8 cellular contexts compared by ENCODE assay signal in genomic region chr5:65928860-65929259, GRCh38. TPM values are rescaled to one million over a fixed set of nuclear protein-coding genes. Genes with fewer than 3 reads are reported as not detected.
DNase-seq lines count a peak whose midpoint lies in the region; ATAC-seq and TF ChIP-seq lines count a peak whose summit lies in the region.

No MANE protein-coding gene starts in this region.

- peaks cover 30 to 57% (median 34%) of the 10 kb centered on the region in 4 donors for H3K4me1 Mint-ChIP-seq in CD4-positive, CD25-positive, alpha-beta regulatory T cell

- no peaks in the 10 kb centered on the region for H3K9me2 ChIP-seq in neural cell (ENCODE audit: insufficient read depth, low read length)

- peaks cover 0 to 2% (median 0%) of the 10 kb centered on the region in 7 donors for H3K9me3 Mint-ChIP-seq in CD4-positive, CD25-positive, alpha-beta regulatory T cell

- H3K4me2 ChIP-seq in neural cell (ENCODE audit: low read length): peak overlapping the region; percentile 82

- ATAC-seq in CD4-positive, CD25-positive, alpha-beta regulatory T cell (ENCODE audit: low read depth in 2 of 2): no peak
- ATAC-seq in GM18520 (IDR thresholded peaks at IDR 0.05; ENCODE audit: unreplicated experiment): no peak

- H3K9ac ChIP-seq in duodenal mucosa (ENCODE audit: low read depth in 1 of 2, low read length in 2 of 2): peak overlapping the region in 1 of 2 donors; percentile 83
- no peak overlapping the region for H3K9ac ChIP-seq in neural cell (ENCODE audit: low read length)

- H3K4me3 ChIP-seq in CD4-positive, CD25-positive, alpha-beta regulatory T cell (ENCODE audit: low read depth, low read length): peak overlapping the region; percentile 100
- peak overlapping the region; percentile 99 for H3K4me3 ChIP-seq in MG63
- H3K4me3 ChIP-seq in duodenal mucosa (ENCODE audit: low read depth in 1 of 2, low read length in 2 of 2): peak overlapping the region; percentile 91 to 100
- peak overlapping the region; percentile 85 for H3K4me3 ChIP-seq in neural cell (ENCODE audit: low read length)

- peaks cover 71% of the 10 kb centered on the region for H3K79me2 ChIP-seq in neural cell (replicated peaks; ENCODE audit: insufficient read depth, low read length)

- H3K4me1 ChIP-seq in CD4-positive, CD25-positive, alpha-beta regulatory T cell (ENCODE audit: control insufficient read depth, insufficient read depth, low read length, poor library complexity, severe bottlenecking): peaks cover 61% of the 10 kb centered on the region
- H3K4me1 ChIP-seq in duodenal mucosa (ENCODE audit: control insufficient read depth in 1 of 2, insufficient read depth in 2 of 2, low read length in 2 of 2): peaks cover 8 to 12% of the 10 kb centered on the region in 2 donors

- H3K27ac Mint-ChIP-seq in CD4-positive, CD25-positive, alpha-beta regulatory T cell: no peak overlapping the region

- H3K4me3 Mint-ChIP-seq in CD4-positive, CD25-positive, alpha-beta regulatory T cell: peak overlapping the region; percentile 93 to 99 (median 96)

- H3K9me3 ChIP-seq in CD4-positive, CD25-positive, alpha-beta regulatory T cell (ENCODE audit: control insufficient read depth in 2 of 2, low read length in 2 of 2): no peaks in the 10 kb centered on the region
- H3K9me3 ChIP-seq in MG63 (no peaks in the 10 kb centered on the region), duodenal mucosa (ENCODE audit: control insufficient read depth in 1 of 2, low read length in 2 of 2) (no peaks in the 10 kb centered on the region), neural cell (ENCODE audit: low read length) (no peaks in the 10 kb centered on the region)

- no peak for TF ChIP-seq CTCF in neural cell (IDR thresholded peaks at IDR 0.05; ENCODE audit: poor library complexity, severe bottlenecking)

- no peak for TF ChIP-seq RAD21 in neural cell (conservative IDR thresholded peaks at IDR 0.05)

- no peak overlapping the region for H2AFZ ChIP-seq in neural cell (ENCODE audit: low read depth, low read length)

- TF ChIP-seq EP300 in neural cell (conservative IDR thresholded peaks at IDR 0.05; ENCODE audit: poor library complexity, severe bottlenecking): no peak

- H3K27me3 Mint-ChIP-seq in CD4-positive, CD25-positive, alpha-beta regulatory T cell: no peaks in the 10 kb centered on the region

- peaks cover 6% of the 10 kb centered on the region for H4K20me1 ChIP-seq in neural cell (ENCODE audit: insufficient read depth)

- H3K27me3 ChIP-seq in CD4-positive, CD25-positive, alpha-beta regulatory T cell (ENCODE audit: control insufficient read depth, insufficient read depth, low read length): no peaks in the 10 kb centered on the region
- no peaks in the 10 kb centered on the region for H3K27me3 ChIP-seq in MG63
- H3K27me3 ChIP-seq in duodenal mucosa (ENCODE audit: control insufficient read depth in 1 of 2, insufficient read depth in 2 of 2, low read length in 2 of 2): no peaks in the 10 kb centered on the region
- H3K27me3 ChIP-seq in neural cell (ENCODE audit: insufficient read depth, low read depth, low read length): no peaks in the 10 kb centered on the region

- no peak for DNase-seq in CD4-positive, CD25-positive, alpha-beta regulatory T cell
- DNase-seq in MG63 (no peak), superior temporal gyrus (ENCODE audit: extremely low spot score) (no peak)
- DNase-seq in activated effector memory CD4-positive, alpha-beta T cell treated with anti-CD3 and anti-CD28 coated beads, Interleukin-2, amount 50 U/mL, for 16 hours: no peak
- no peak for DNase-seq in stimulated activated CD4-positive, alpha-beta T cell treated with anti-CD3 and anti-CD28 coated beads, Interleukin-4, amount 100 ng/mL, for 1 hour

- H3K36me3 ChIP-seq in CD4-positive, CD25-positive, alpha-beta regulatory T cell (ENCODE audit: control insufficient read depth, insufficient read depth, low read length): no peaks in the 10 kb centered on the region
- H3K36me3 ChIP-seq in MG63: peaks cover 35% of the 10 kb centered on the region
- no peaks in the 10 kb centered on the region for H3K36me3 ChIP-seq in duodenal mucosa (ENCODE audit: control insufficient read depth in 1 of 2, insufficient read depth in 2 of 2, low read length in 2 of 2)
- no peaks in the 10 kb centered on the region for H3K36me3 ChIP-seq in neural cell (ENCODE audit: insufficient read depth, low read length)

- peaks cover 6% of the 10 kb centered on the region for H3F3A ChIP-seq in neural cell (ENCODE audit: insufficient read depth, low read length, poor library complexity, severe bottlenecking)

- H3K27ac ChIP-seq in CD4-positive, CD25-positive, alpha-beta regulatory T cell (ENCODE audit: insufficient read depth, low read length, poor library complexity, severe bottlenecking): peak overlapping the region; percentile 95
- no peak overlapping the region for H3K27ac ChIP-seq in duodenal mucosa (ENCODE audit: low read depth, low read length)
- H3K27ac ChIP-seq in neural cell (ENCODE audit: low read length): no peak overlapping the region

- H3K36me3 Mint-ChIP-seq in CD4-positive, CD25-positive, alpha-beta regulatory T cell: peaks cover 12% of the 10 kb centered on the region

TF ChIP-seq in neural cell, 6 proteins besides CTCF, POLR2A, EP300 and RAD21:
- TF ChIP-seq SMC3 (conservative IDR thresholded peaks at IDR 0.05; ENCODE audit: poor library complexity) (no peak), EZH2 (IDR thresholded peaks at IDR 0.05; ENCODE audit: borderline replicate concordance, insufficient read depth, low read length, poor library complexity, severe bottlenecking) (no peak), REST (IDR thresholded peaks at IDR 0.05; ENCODE audit: borderline replicate concordance) (no peak), TAF1 (IDR thresholded peaks at IDR 0.05; ENCODE audit: low read depth) (no peak), POLR2AphosphoS5 (IDR thresholded peaks at IDR 0.05) (no peak), MXI1 (conservative IDR thresholded peaks at IDR 0.05; ENCODE audit: poor library complexity, severe bottlenecking) (no peak)
TF ChIP-seq in neural cell: peak in this region for 0.

RNA-seq across cellular contexts. Expression of gene ERBIN, which starts 2.5 kb away (rescaled TPM):
- 114 TPM for total RNA-seq in CD4-positive, CD25-positive, alpha-beta regulatory T cell
- polyA plus RNA-seq in CD4-positive, CD25-positive, alpha-beta regulatory T cell: 10 to 100 TPM; 21.5 to 58.2 (median 38.8) TPM
- 23.5 and 28.4 TPM in 2 replicates for total RNA-seq in MG63 (2014; rRNA removed; shearing (Covaris generic); ENCODE audit: low replicate concordance)
- polyA plus RNA-seq in neural cell: 28.4 and 32.7 TPM in 2 replicates
- polyA minus RNA-seq in neural cell: 110 and 118 TPM in 2 replicates
